ENCODE assay signal across 12 cellular contexts in the genomic region with DNA sequence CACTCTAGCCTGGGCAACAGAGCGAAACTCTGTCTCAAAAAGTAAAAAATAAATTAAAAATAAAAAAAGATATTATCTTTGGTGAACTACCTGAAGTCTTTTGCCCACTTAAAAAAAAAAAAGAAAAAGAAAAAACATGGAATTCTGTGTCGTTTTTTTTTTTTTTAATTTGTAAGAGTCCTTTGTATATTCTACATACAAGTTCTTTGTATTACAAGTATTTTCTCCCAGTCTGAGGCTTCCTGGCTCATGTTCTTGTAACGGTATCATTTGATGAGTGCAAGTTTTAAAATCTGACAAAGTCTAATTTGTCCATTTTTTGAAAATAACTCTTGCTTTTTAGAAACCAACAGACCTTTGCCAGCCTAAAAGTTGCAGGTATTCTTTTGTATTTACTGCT. TPM values are rescaled to one million over a fixed set of nuclear protein-coding genes. Genes with fewer than 3 reads are reported as not detected.
"Had no signal": no experiment of that assay in that cellular context is flagged by ENCODE, and none has a peak within 500 bp of the region (broad histone marks: within the 10 kb centered on the region; RNA-seq: fewer than 3 reads in every experiment).

No MANE protein-coding gene starts in this region.

- H3K4me1 ChIP-seq: HAP-1 had no signal

- H3K4me2 ChIP-seq: GM23338 had no signal

- ATAC-seq: GM23338, HCT116 had no signal

- H2AFZ ChIP-seq: GM23248, GM23338 had no signal

- H3K27ac Mint-ChIP-seq: GM23338, H9, HFFc6 had no signal

- DNase-seq: GM23248, GOT3, H7, H9, HCEC 1CT, HFFc6 had no signal

- FAIRE-seq: H1, H54 had no signal

- H3K4me1 Mint-ChIP-seq: GM23338 had no signal

- H3K9me3 Mint-ChIP-seq: GM23338, H9, HFFc6 had no signal

- H3K4me3 ChIP-seq: GM23248, GM23338, HAP-1 had no signal

- H3K4me3 Mint-ChIP-seq: GM23338, H9, HFFc6 had no signal

- H3K36me3 ChIP-seq: HAP-1 had no signal

- H3K27ac ChIP-seq: GM23248 had no signal

RNA-seq across cellular contexts. Expression of a gene that starts 35.0 kb away (rescaled TPM):
- total RNA-seq: GM23248, GM23338, H1, H4, H7, H9, HFFc6 had no signal
- polyA plus RNA-seq: GM23248, GM23338, H1 had no signal
